Comparison of ENCODE assay signal across 1 cellular context in the genomic region with DNA sequence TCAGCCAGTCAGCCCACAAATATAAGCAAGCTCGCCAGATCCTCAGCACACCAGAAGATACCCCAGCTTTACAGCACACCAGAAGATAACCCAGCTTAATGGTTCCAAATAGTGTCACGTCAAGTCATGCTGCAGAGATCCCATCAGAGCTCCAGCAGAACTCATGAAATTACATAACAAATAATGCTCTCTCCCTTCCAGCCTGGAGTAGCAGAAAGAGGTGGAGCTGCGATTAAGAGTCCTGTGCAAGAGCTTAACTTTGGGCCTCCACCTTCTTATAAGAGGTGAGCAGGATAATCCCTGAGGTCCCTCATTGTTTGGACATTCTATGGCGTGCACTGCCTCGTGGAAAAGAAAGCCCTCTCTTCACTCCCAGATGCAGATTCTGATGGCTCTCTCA.
TF ChIP-seq lines count a peak whose summit lies in the region.

No MANE protein-coding gene starts in this region.

TF ChIP-seq in K562, 482 proteins besides CTCF, POLR2A, EP300 and RAD21 (continued from another document):
- TF ChIP-seq, protein P1, sequence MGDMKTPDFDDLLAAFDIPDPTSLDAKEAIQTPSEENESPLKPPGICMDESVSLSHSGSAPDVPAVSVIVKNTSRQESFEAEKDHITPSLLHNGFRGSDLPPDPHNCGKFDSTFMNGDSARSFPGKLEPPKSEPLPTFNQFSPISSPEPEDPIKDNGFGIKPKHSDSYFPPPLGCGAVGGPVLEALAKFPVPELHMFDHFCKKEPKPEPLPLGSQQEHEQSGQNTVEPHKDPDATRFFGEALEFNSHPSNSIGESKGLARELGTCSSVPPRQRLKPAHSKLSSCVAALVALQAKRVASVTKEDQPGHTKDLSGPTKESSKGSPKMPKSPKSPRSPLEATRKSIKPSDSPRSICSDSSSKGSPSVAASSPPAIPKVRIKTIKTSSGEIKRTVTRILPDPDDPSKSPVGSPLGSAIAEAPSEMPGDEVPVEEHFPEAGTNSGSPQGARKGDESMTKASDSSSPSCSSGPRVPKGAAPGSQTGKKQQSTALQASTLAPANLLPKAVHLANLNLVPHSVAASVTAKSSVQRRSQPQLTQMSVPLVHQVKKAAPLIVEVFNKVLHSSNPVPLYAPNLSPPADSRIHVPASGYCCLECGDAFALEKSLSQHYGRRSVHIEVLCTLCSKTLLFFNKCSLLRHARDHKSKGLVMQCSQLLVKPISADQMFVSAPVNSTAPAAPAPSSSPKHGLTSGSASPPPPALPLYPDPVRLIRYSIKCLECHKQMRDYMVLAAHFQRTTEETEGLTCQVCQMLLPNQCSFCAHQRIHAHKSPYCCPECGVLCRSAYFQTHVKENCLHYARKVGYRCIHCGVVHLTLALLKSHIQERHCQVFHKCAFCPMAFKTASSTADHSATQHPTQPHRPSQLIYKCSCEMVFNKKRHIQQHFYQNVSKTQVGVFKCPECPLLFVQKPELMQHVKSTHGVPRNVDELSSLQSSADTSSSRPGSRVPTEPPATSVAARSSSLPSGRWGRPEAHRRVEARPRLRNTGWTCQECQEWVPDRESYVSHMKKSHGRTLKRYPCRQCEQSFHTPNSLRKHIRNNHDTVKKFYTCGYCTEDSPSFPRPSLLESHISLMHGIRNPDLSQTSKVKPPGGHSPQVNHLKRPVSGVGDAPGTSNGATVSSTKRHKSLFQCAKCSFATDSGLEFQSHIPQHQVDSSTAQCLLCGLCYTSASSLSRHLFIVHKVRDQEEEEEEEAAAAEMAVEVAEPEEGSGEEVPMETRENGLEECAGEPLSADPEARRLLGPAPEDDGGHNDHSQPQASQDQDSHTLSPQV (IDR thresholded peaks at IDR 0.05), result peak; percentile 60
- TF ChIP-seq CREM (IDR thresholded peaks at IDR 0.05; ENCODE audit: low read depth), result 0 out of 2 replicates have a peak, but pooled peaks have one; percentile 29
- TF ChIP-seq HDAC1 (IDR thresholded peaks at IDR 0.05), result peak in 1 of 2 experiments; percentile 21; a peak in 1 of 4 replicates
- no peak for TF ChIP-seq ELF2 (CRISPR knock-in tag; IDR thresholded peaks at IDR 0.05)
- peak; percentile 57 for TF ChIP-seq DPF2 (IDR thresholded peaks at IDR 0.05)
- TF ChIP-seq, protein P2, sequence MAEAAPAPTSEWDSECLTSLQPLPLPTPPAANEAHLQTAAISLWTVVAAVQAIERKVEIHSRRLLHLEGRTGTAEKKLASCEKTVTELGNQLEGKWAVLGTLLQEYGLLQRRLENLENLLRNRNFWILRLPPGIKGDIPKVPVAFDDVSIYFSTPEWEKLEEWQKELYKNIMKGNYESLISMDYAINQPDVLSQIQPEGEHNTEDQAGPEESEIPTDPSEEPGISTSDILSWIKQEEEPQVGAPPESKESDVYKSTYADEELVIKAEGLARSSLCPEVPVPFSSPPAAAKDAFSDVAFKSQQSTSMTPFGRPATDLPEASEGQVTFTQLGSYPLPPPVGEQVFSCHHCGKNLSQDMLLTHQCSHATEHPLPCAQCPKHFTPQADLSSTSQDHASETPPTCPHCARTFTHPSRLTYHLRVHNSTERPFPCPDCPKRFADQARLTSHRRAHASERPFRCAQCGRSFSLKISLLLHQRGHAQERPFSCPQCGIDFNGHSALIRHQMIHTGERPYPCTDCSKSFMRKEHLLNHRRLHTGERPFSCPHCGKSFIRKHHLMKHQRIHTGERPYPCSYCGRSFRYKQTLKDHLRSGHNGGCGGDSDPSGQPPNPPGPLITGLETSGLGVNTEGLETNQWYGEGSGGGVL (CRISPR knock-in tag; IDR thresholded peaks at IDR 0.05), result no peak
- TF ChIP-seq, protein P3, sequence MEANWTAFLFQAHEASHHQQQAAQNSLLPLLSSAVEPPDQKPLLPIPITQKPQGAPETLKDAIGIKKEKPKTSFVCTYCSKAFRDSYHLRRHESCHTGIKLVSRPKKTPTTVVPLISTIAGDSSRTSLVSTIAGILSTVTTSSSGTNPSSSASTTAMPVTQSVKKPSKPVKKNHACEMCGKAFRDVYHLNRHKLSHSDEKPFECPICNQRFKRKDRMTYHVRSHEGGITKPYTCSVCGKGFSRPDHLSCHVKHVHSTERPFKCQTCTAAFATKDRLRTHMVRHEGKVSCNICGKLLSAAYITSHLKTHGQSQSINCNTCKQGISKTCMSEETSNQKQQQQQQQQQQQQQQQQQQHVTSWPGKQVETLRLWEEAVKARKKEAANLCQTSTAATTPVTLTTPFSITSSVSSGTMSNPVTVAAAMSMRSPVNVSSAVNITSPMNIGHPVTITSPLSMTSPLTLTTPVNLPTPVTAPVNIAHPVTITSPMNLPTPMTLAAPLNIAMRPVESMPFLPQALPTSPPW (CRISPR knock-in tag; IDR thresholded peaks at IDR 0.05), result peak; percentile 14; the same call in 1 of the 2 replicates
- TF ChIP-seq, protein P4, sequence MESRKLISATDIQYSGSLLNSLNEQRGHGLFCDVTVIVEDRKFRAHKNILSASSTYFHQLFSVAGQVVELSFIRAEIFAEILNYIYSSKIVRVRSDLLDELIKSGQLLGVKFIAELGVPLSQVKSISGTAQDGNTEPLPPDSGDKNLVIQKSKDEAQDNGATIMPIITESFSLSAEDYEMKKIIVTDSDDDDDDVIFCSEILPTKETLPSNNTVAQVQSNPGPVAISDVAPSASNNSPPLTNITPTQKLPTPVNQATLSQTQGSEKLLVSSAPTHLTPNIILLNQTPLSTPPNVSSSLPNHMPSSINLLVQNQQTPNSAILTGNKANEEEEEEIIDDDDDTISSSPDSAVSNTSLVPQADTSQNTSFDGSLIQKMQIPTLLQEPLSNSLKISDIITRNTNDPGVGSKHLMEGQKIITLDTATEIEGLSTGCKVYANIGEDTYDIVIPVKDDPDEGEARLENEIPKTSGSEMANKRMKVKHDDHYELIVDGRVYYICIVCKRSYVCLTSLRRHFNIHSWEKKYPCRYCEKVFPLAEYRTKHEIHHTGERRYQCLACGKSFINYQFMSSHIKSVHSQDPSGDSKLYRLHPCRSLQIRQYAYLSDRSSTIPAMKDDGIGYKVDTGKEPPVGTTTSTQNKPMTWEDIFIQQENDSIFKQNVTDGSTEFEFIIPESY (CRISPR knock-in tag; IDR thresholded peaks at IDR 0.05), result 0 out of 2 replicates have a peak, but pooled peaks have one; percentile 18
- TF ChIP-seq MEF2A (IDR thresholded peaks at IDR 0.05; ENCODE audit: control insufficient read depth, low read depth, low read length), result no peak
- no peak for TF ChIP-seq ZNF57 (CRISPR knock-in tag; IDR thresholded peaks at IDR 0.05)
- TF ChIP-seq ZBED1 (IDR thresholded peaks at IDR 0.05), result no peak
- no peak for TF ChIP-seq ZSCAN32 (CRISPR knock-in tag; IDR thresholded peaks at IDR 0.05)
- TF ChIP-seq SMARCA4 (IDR thresholded peaks at IDR 0.05), result 0 out of 2 replicates have a peak, but pooled peaks have one; percentile 23
- TF ChIP-seq C11orf30 (IDR thresholded peaks at IDR 0.05; ENCODE audit: low read depth), result no peak; the same call in 1 of the 2 replicates
- peak; percentile 43 for TF ChIP-seq L3MBTL2 (IDR thresholded peaks at IDR 0.05)
- no peak for TF ChIP-seq NCOA2 (IDR thresholded peaks at IDR 0.05; ENCODE audit: partially characterized antibody in 2 of 2)
- TF ChIP-seq ZSCAN29 (IDR thresholded peaks at IDR 0.05), result no peak
- no peak for TF ChIP-seq ZNF143 (CRISPR knock-in tag; IDR thresholded peaks at IDR 0.05)
- peak; percentile 59; the same call in 1 of the 2 replicates for TF ChIP-seq NFE2 (IDR thresholded peaks at IDR 0.05; ENCODE audit: low read depth)
- peak; percentile 40 for TF ChIP-seq ARID1B (IDR thresholded peaks at IDR 0.05)
TF ChIP-seq in K562: peak in this region for 14.
